Comparison of ENCODE assay signal across 10 cellular contexts in genomic region chr17:6654816-6655731, GRCh38. TPM values are rescaled to one million over a fixed set of nuclear protein-coding genes. Genes with fewer than 3 reads are reported as not detected.
A peak's percentile ranks its signal among the peaks of the same experiment; 100 is the strongest.
DNase-seq lines count a peak whose midpoint lies in the region; ATAC-seq and TF ChIP-seq lines count a peak whose summit lies in the region.
"Had no signal": no experiment of that assay in that cellular context is flagged by ENCODE, and none has a peak within 500 bp of the region (broad histone marks: within the 10 kb centered on the region; RNA-seq: fewer than 3 reads in every experiment).

No MANE protein-coding gene starts in this region.

- H3K9me3 Mint-ChIP-seq in activated T-cell treated with anti-CD3 and anti-CD28 coated beads, Interleukin-2, amount 50 U/mL, for 24 hours: no peaks in the 10 kb centered on the region
- H3K9me3 Mint-ChIP-seq in WTC11: no peaks in the 10 kb centered on the region

- peak overlapping the region; percentile 74 for H3K27ac ChIP-seq in suprapubic skin
- H3K27ac ChIP-seq: HL-60 had no signal

- peaks cover 11% of the 10 kb centered on the region for H3K36me3 Mint-ChIP-seq in activated T-cell treated with anti-CD3 and anti-CD28 coated beads, Interleukin-2, amount 50 U/mL, for 24 hours (ENCODE audit: low read depth)
- peaks cover 2% of the 10 kb centered on the region; the same call in 1 of the 2 replicates for H3K36me3 Mint-ChIP-seq in WTC11

- CTCF ChIA-PET in WTC11 (lab: Charles Lee): interaction anchor here (1.1 kb wide), 1 partner anchor 159 kb away, joined by 3 read pairs; no protein-coding TSS in a partner anchor

- ATAC-seq in WTC11: peak; percentile 38
- ATAC-seq in HG02623 (IDR thresholded peaks at IDR 0.05; ENCODE audit: unreplicated experiment): no peak

- peak overlapping the region; percentile 42 for H3K4me3 ChIP-seq in suprapubic skin

- POLR2A ChIA-PET in WTC11 (lab: Charles Lee): no interaction called here

- H3K36me3 ChIP-seq in suprapubic skin: no peaks in the 10 kb centered on the region

- peaks cover 52% of the 10 kb centered on the region for H3K4me1 ChIP-seq in suprapubic skin

- peak overlapping the region; percentile 81 for H3K4me3 Mint-ChIP-seq in activated T-cell treated with anti-CD3 and anti-CD28 coated beads, Interleukin-2, amount 50 U/mL, for 24 hours
- peak overlapping the region; percentile 85 for H3K4me3 Mint-ChIP-seq in WTC11

- peaks cover 31% of the 10 kb centered on the region for H3K27me3 ChIP-seq in suprapubic skin

- H3K27me3 Mint-ChIP-seq in activated T-cell treated with anti-CD3 and anti-CD28 coated beads, Interleukin-2, amount 50 U/mL, for 24 hours: peaks cover 16% of the 10 kb centered on the region
- peaks cover 54% of the 10 kb centered on the region for H3K27me3 Mint-ChIP-seq in WTC11 (ENCODE audit: low read depth)

- no peak overlapping the region for H3K27ac Mint-ChIP-seq in activated T-cell treated with anti-CD3 and anti-CD28 coated beads, Interleukin-2, amount 50 U/mL, for 24 hours
- no peak overlapping the region for H3K27ac Mint-ChIP-seq in WTC11

- no peak for DNase-seq in activated T-cell treated with anti-CD3 and anti-CD28 coated beads, Interleukin-2, amount 50 U/mL, for 24 hours
- no peak for DNase-seq in activated T-cell treated with anti-CD3 and anti-CD28 coated beads, Interleukin-2, amount 50 U/mL, for 1 hour
- DNase-seq in WTC11 (ENCODE audit: low spot score) (peak; percentile 83), iPS DF 19.7 (ENCODE audit: low read depth, low spot score) (peak; percentile 61), suprapubic skin (ENCODE audit: low spot score in 2 of 2) (no peak), UCSD-AML1 (lab: John Stamatoyannopoulos, UW; ENCODE audit: unreplicated experiment) (no peak), globus pallidus (ENCODE audit: low spot score) (no peak)

- TF ChIP-seq POLR2A in suprapubic skin (IDR thresholded peaks at IDR 0.05): no peak

- no peak for TF ChIP-seq CTCF in WTC11 (IDR thresholded peaks at IDR 0.05)
- no peak for TF ChIP-seq CTCF in suprapubic skin (IDR thresholded peaks at IDR 0.05)

- H3K9me3 ChIP-seq in suprapubic skin: no peaks in the 10 kb centered on the region

- TF ChIP-seq EP300 in suprapubic skin (IDR thresholded peaks at IDR 0.05): no peak

- 28% methylated on average over 43 of the region's 47 CpGs for WGBS in suprapubic skin

- peaks cover 55% of the 10 kb centered on the region for H3K4me1 Mint-ChIP-seq in activated T-cell treated with anti-CD3 and anti-CD28 coated beads, Interleukin-2, amount 50 U/mL, for 24 hours (ENCODE audit: low read depth)
- H3K4me1 Mint-ChIP-seq in WTC11: peaks cover 44% of the 10 kb centered on the region

TF ChIP-seq in WTC11, 78 proteins besides CTCF, POLR2A, EP300 and RAD21 (continues in another document):
- TF ChIP-seq USF1 (CRISPR knock-in tag; IDR thresholded peaks at IDR 0.05) (no peak), ZNF512 (CRISPR knock-in tag; IDR thresholded peaks at IDR 0.05; ENCODE audit: borderline replicate concordance) (no peak), PRDM15 (CRISPR knock-in tag; IDR thresholded peaks at IDR 0.05) (0 out of 2 replicates have a peak, but pooled peaks have one; percentile 23), SP1 (CRISPR knock-in tag; conservative IDR thresholded peaks at IDR 0.05) (no peak), CREM (CRISPR knock-in tag; IDR thresholded peaks at IDR 0.05) (no peak), E2F5 (CRISPR knock-in tag; IDR thresholded peaks at IDR 0.05) (0 out of 2 replicates have a peak, but pooled peaks have one; percentile 30), MAX (CRISPR knock-in tag; IDR thresholded peaks at IDR 0.05) (0 out of 2 replicates have a peak, but pooled peaks have one; percentile 17), SOX15 (CRISPR knock-in tag; IDR thresholded peaks at IDR 0.05) (no peak), ZBTB21 (CRISPR knock-in tag; IDR thresholded peaks at IDR 0.05; ENCODE audit: borderline replicate concordance) (no peak), STAT6 (CRISPR knock-in tag; conservative IDR thresholded peaks at IDR 0.05; ENCODE audit: low read depth) (no peak), ETV6 (CRISPR knock-in tag; IDR thresholded peaks at IDR 0.05) (0 out of 2 replicates have a peak, but pooled peaks have one; percentile 37)

RNA-seq across cellular contexts. Expression of gene C17orf100, which starts 3.5 kb away (rescaled TPM):
- total RNA-seq in WTC11 (2021) (2.3 to 2.7 TPM (median 2.6 TPM) in 3 replicates), suprapubic skin (1 to 10 TPM; 1.9 to 3.3 (median 2.4) TPM)

RNA-seq across cellular contexts. Expression of gene MED31, which starts 3.7 kb away (rescaled TPM):
- total RNA-seq in WTC11 (2021) (10.6 to 12.3 TPM (median 11.4 TPM) in 3 replicates), suprapubic skin (10 to 100 TPM in 3 of 4 donors, 1 to 10 TPM in 1; 9.3 to 19.2 (median 12.9) TPM)

RNA-seq across cellular contexts. Expression of gene TXNDC17, which starts 14.2 kb away (rescaled TPM):
- total RNA-seq in WTC11 (2021) (148 to 157 TPM (median 151 TPM) in 3 replicates), suprapubic skin (100 to 1,000 TPM in 1 of 4 donors, 10 to 100 TPM in 3; 30.0 to 153 (median 92.9) TPM)

RNA-seq across cellular contexts. Expression of gene KIAA0753, which starts 14.6 kb away (rescaled TPM):
- total RNA-seq in WTC11 (2021) (17.7 to 22.8 TPM (median 18.4 TPM) in 3 replicates), suprapubic skin (10 to 100 TPM in 2 of 4 donors, 1 to 10 TPM in 2; 4.9 to 24.9 (median 10.4) TPM)

RNA-seq across cellular contexts. Expression of gene SLC13A5, which starts 58.1 kb away (rescaled TPM):
- total RNA-seq in WTC11 (2021): 1.6 to 2.3 TPM (median 1.8 TPM) in 3 replicates
- total RNA-seq in suprapubic skin: under 1 TPM in 1 of 4 donors, not detected in 3; 0.72 TPM
- total RNA-seq: myocyte had no signal

Comparison
In these comparisons a context has a peak if more than half of its experiments do, and no peak if none do; other contexts are left out.
1. DNase-seq: peak in WTC11 (single experiment) and iPS DF 19.7 (single experiment); none in activated T-cell treated with anti-CD3 and anti-CD28 coated beads, Interleukin-2, amount 50 U/mL, for 24 hours (single experiment), activated T-cell treated with anti-CD3 and anti-CD28 coated beads, Interleukin-2, amount 50 U/mL, for 1 hour (single experiment), suprapubic skin (0 of 2), UCSD-AML1 (single experiment) and globus pallidus (single experiment).